In genomic region chr3:12372762-12373280, GRCh38 we compare ENCODE assay signal across 15 cellular contexts.
"Had no signal": no experiment of that assay in that cellular context is flagged by ENCODE, and none has a peak within 500 bp of the region (broad histone marks: within the 10 kb centered on the region; RNA-seq: fewer than 3 reads in every experiment).

No MANE protein-coding gene starts in this region.

- DNase-seq: activated CD4-positive, alpha-beta T cell treated with anti-CD3 and anti-CD28 coated beads, Interleukin-2, amount 10 ng/mL, durations not matched to agents 24 days and 14 days; activated CD4-positive, CD25-positive, alpha-beta regulatory T cell; activated CD8-positive, alpha-beta memory T cell treated with anti-CD3 and anti-CD28 coated beads, Interleukin-2, amount 50 U/mL, for 4 hours; activated CD8-positive, alpha-beta T cell treated with anti-CD3 and anti-CD28 coated beads, Interleukin-2, amount 10 ng/mL, durations not matched to agents 7 days and 5 days; activated gamma-delta T cell; activated T-cell treated with anti-CD3 and anti-CD28 coated beads, Interleukin-2, amount 50 U/mL, for 48 hours; amniotic stem cell; effector memory CD8-positive, alpha-beta T cell; stimulated activated CD4-positive, alpha-beta T cell treated with anti-CD3 and anti-CD28 coated beads, Interleukin-4, amount 100 ng/mL, for 1 hour; stimulated activated naive B cell treated with anti-CD40 and anti-IgM and Interleukin-4, amounts not matched to agents 10 μg/mL and 1 μg/mL and 100 μg/mL, for 72 hours; T-helper 2 cell; tibial artery had no signal

- ATAC-seq: activated CD8-positive, alpha-beta T cell treated with anti-CD3 and anti-CD28 coated beads, Interleukin-2, amount 10 ng/mL, durations not matched to agents 7 days and 5 days; activated naive CD4-positive, alpha-beta T cell treated with anti-CD3 and anti-CD28 coated beads, Interleukin-2, amount 50 U/mL, for 72 hours; effector memory CD8-positive, alpha-beta T cell; natural killer cell treated with Interleukin-12 subunit alpha and Interleukin-12 subunit beta and Interleukin-15 and Interleukin-18, amount 100 ng/mL, for 72 hours; stimulated activated naive B cell treated with anti-CD40 and anti-IgM and Interleukin-4, amounts not matched to agents 10 μg/mL and 1 μg/mL and 100 μg/mL, for 72 hours had no signal

- H3K4me3 ChIP-seq: tibial artery had no signal

- H3K9me3 ChIP-seq: tibial artery had no signal

- H3K27ac ChIP-seq: epithelial cell of prostate, tibial artery had no signal

- H3K36me3 ChIP-seq: tibial artery had no signal

- H3K4me1 ChIP-seq: tibial artery had no signal
